In the genomic region with DNA sequence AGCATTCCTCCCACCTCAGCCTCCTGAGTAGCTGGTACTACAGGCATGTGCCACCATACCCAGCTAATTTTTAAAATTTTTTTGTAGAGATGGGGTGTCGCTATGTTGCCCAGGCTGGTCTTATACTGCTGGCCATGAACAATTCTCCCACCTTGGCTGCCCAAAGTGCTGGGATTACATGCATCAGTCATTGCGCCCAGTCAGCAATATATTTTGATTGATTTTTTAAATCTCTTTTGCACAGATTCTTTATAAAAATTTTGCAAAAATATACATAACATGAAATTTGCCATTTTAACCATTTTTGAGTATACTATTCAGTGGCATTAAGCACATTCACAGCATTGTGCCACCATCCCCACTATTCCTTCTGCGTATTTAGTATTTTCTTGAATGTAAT, we compare ENCODE assay signal across 20 cellular contexts.
A peak's percentile ranks its signal among the peaks of the same experiment; 100 is the strongest.
DNase-seq lines count a peak whose midpoint lies in the region; ATAC-seq, FAIRE-seq and TF ChIP-seq lines count a peak whose summit lies in the region.
"Had no signal": no experiment of that assay in that cellular context is flagged by ENCODE, and none has a peak within 500 bp of the region (broad histone marks: within the 10 kb centered on the region; RNA-seq: fewer than 3 reads in every experiment).

No MANE protein-coding gene starts in this region.

- H3K4me2 ChIP-seq in A549 = no peak overlapping the region
- H3K4me2 ChIP-seq in K562 (ENCODE audit: insufficient read depth, low read length) = no peak overlapping the region
- H3K4me2 ChIP-seq: BLaER1 treated with 17β-estradiol and CSF1 and Interleukin-3, amounts not matched to agents 10 nM and 100 nM had no signal

- H3K4me3 ChIP-seq in A549 = no peak overlapping the region
- H3K4me3 ChIP-seq in K562 = no peak overlapping the region
- H3K4me3 ChIP-seq: BLaER1 treated with 17β-estradiol and CSF1 and Interleukin-3, amounts not matched to agents 10 nM and 100 nM; GM12878 had no signal

- TF ChIP-seq CTCF in A549 (IDR thresholded peaks at IDR 0.05) (no peak), K562 (IDR thresholded peaks at IDR 0.05 in 2 of 3, conservative IDR thresholded peaks at IDR 0.05 in 1 of 3; ENCODE audit: insufficient read depth in 2 of 3, low read depth in 1 of 3, low read length in 3 of 3) (no peak)

- H3K4me1 ChIP-seq in A549 = no peaks in the 10 kb centered on the region
- peaks cover 0 to 8% of the 10 kb centered on the region in 2 experiments; a peak in 2 of 5 replicates for H3K4me1 ChIP-seq in K562 (replicated peaks in 1 of 2; ENCODE audit: control insufficient read depth in 2 of 2, insufficient read depth in 2 of 2, low read length in 2 of 2)
- H3K4me1 ChIP-seq: BLaER1 treated with 17β-estradiol and CSF1 and Interleukin-3, amounts not matched to agents 10 nM and 100 nM; Caco-2 had no signal

- no peak overlapping the region for H3K9ac ChIP-seq in K562 (ENCODE audit: insufficient read depth in 1 of 2, low read depth in 2 of 2, low read length in 2 of 2)
- H3K9ac ChIP-seq: BLaER1 treated with 17β-estradiol and CSF1 and Interleukin-3, amounts not matched to agents 10 nM and 100 nM had no signal

- H2AFZ ChIP-seq in K562 (ENCODE audit: low read depth, low read length) = no peak overlapping the region

- TF ChIP-seq POLR2A in A549 (IDR thresholded peaks at IDR 0.05; ENCODE audit: low read length) = no peak
- TF ChIP-seq POLR2A in H54 (IDR thresholded peaks at IDR 0.05; ENCODE audit: low read depth, low read length) = no peak
- no peak for TF ChIP-seq POLR2A in K562 (conservative IDR thresholded peaks at IDR 0.05)

- DNase-seq in A549 (ENCODE audit: low read depth in 1 of 2, low spot score in 1 of 2) (no peak), H54 (ENCODE audit: insufficient read length, low spot score) (no peak), K562 (ENCODE audit: extremely low read depth in 1 of 4, low spot score in 3 of 4) (no peak), SK-N-DZ (ENCODE audit: low spot score) (no peak)
- DNase-seq: 8988T; AML-193; Caco-2; Calu3; CD4-positive, alpha-beta T cell; CD8-positive, alpha-beta T cell; DMS79 treated with DMSO at 0.1 percent for 48 hours; GDM1 had no signal

- TF ChIP-seq RAD21 in A549 (conservative IDR thresholded peaks at IDR 0.05 in 1 of 2, IDR thresholded peaks at IDR 0.05 in 1 of 2) (no peak), K562 (CRISPR knock-in tag; conservative IDR thresholded peaks at IDR 0.05 in 1 of 2, IDR thresholded peaks at IDR 0.05 in 1 of 2) (no peak)

- ATAC-seq in A549 (no peak), K562 (no peak), HG03175 (IDR thresholded peaks at IDR 0.05; ENCODE audit: unreplicated experiment) (no peak), HG02642 (IDR thresholded peaks at IDR 0.05; ENCODE audit: poor library complexity, unreplicated experiment) (no peak)
- ATAC-seq: CD8-positive, alpha-beta T cell; GM12878 had no signal

- TF ChIP-seq EP300 in A549 (IDR thresholded peaks at IDR 0.05) (no peak), K562 (IDR thresholded peaks at IDR 0.05; ENCODE audit: low read length) (no peak)

- no peaks in the 10 kb centered on the region for H3K27me3 ChIP-seq in K562 (ENCODE audit: control insufficient read depth in 2 of 2, insufficient read depth in 2 of 2, low read length in 2 of 2)
- H3K27me3 ChIP-seq: BLaER1 treated with 17β-estradiol and CSF1 and Interleukin-3, amounts not matched to agents 10 nM and 100 nM had no signal

- WGBS in A549 (ENCODE audit: missing lambda C conversion rate) = 92% methylated on average over 3 of the region's 3 CpGs
- WGBS in K562 (ENCODE audit: insufficient coverage, low coverage, missing lambda C conversion rate) = 95% methylated on average over 3 of the region's 3 CpGs

- H3K79me2 ChIP-seq in K562 (ENCODE audit: control insufficient read depth, insufficient read depth, low read length) = no peaks in the 10 kb centered on the region

- FAIRE-seq in A549 (lab: Jason Lieb, UNC) (no peak), H54 (lab: Jason Lieb, UNC) (peak; percentile 23), K562 (lab: Jason Lieb, UNC) (no peak)
- FAIRE-seq: A204.1, D721Med, GM12878, GM18507 had no signal

- BruUV-seq in K562 (replicated peaks; lab: Mats Ljungman, UMichigan) = no TSS peak

- POLR2A ChIA-PET in A549 (lab: Yijun Ruan, JAX) = no interaction called here
- POLR2A ChIA-PET in K562 (lab: Yijun Ruan, JAX) = no interaction called here

- H3K27ac ChIP-seq in A549 (no peak overlapping the region), K562 (ENCODE audit: extremely low read depth, low read depth, low read length) (no peak overlapping the region)
- H3K27ac ChIP-seq: BLaER1 treated with 17β-estradiol and CSF1 and Interleukin-3, amounts not matched to agents 10 nM and 100 nM; C4-2B had no signal

- peaks cover 22% of the 10 kb centered on the region; the same call in 2 of the 3 replicates for H3K9me3 ChIP-seq in A549
- no peaks in the 10 kb centered on the region; the same call in 1 of the 2 replicates for H3K9me3 ChIP-seq in K562 (replicated peaks; ENCODE audit: control insufficient read depth, insufficient read depth, low read depth, low read length)

- intact Hi-C loops in K562 (cut with micrococcal nuclease) = no loop called here

- H3K36me3 ChIP-seq in K562 (ENCODE audit: control insufficient read depth, insufficient read depth, low read length) = no peaks in the 10 kb centered on the region

- in situ Hi-C loops in K562 (cut with MboI) = no loop called here

- H3K9me1 ChIP-seq in K562 (ENCODE audit: control insufficient read depth, insufficient read depth, low read length) = no peaks in the 10 kb centered on the region

- CTCF ChIA-PET in A549 (lab: Yijun Ruan, JAX) = no interaction called here
- CTCF ChIA-PET in K562 (lab: Yijun Ruan, JAX; ENCODE audit: low intra/inter-chr PET ratio) = no interaction called here

- no peaks in the 10 kb centered on the region for H4K20me1 ChIP-seq in K562 (replicated peaks; ENCODE audit: control insufficient read depth, insufficient read depth, low read length)
- H4K20me1 ChIP-seq: BLaER1 treated with 17β-estradiol and CSF1 and Interleukin-3, amounts not matched to agents 10 nM and 100 nM had no signal

TF ChIP-seq in A549, 52 proteins besides CTCF, POLR2A, EP300 and RAD21:
- TF ChIP-seq RFX5 (IDR thresholded peaks at IDR 0.05) (no peak), MAFK (IDR thresholded peaks at IDR 0.05; ENCODE audit: partially characterized antibody) (peak; percentile 85)
TF ChIP-seq in A549: peak in this region for 1.

TF ChIP-seq in K562, 482 proteins besides CTCF, POLR2A, EP300 and RAD21:
- peak; percentile 48; the same call in 1 of the 2 replicates for TF ChIP-seq MAFG (tag; conservative IDR thresholded peaks at IDR 0.05)
- TF ChIP-seq MAFF (IDR thresholded peaks at IDR 0.05; ENCODE audit: low read length) = peak; percentile 60
- no peak for TF ChIP-seq MYNN (IDR thresholded peaks at IDR 0.05)
- no peak for TF ChIP-seq MYNN (CRISPR knock-in tag; IDR thresholded peaks at IDR 0.05)
- TF ChIP-seq MAFK (IDR thresholded peaks at IDR 0.05; ENCODE audit: low read length) = peak; percentile 78
- peak; percentile 51; the same call in 1 of the 2 replicates for TF ChIP-seq C11orf30 (IDR thresholded peaks at IDR 0.05; ENCODE audit: low read depth)
- TF ChIP-seq BRD4 (IDR thresholded peaks at IDR 0.05) = no peak
- peak; percentile 66 for TF ChIP-seq ZNF316 (IDR thresholded peaks at IDR 0.05)
